In the genomic region with DNA sequence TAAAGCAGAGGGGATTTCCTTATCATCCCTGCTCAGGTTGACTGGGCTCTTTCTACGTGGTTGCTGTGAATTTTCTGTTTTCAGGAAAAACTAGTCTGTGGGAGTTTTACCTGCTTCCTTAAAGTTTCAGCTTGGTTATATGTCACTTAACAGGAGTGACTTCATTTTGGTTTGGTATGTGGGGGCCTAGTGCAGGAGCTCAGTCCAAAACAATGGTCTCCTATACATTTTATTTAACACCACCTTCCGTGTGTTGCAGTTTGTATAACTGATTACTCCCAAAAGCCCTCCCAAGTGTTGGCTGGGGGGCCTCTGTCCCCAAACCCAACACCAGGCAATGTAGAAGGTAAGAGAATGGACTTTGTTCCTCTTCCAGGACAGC, we compare ENCODE assay signal across 2 cellular contexts.
TF ChIP-seq lines count a peak whose summit lies in the region.

No MANE protein-coding gene starts in this region.

TF ChIP-seq in GM12878, 131 proteins besides CTCF, POLR2A, EP300 and RAD21 (continues in another document):
- TF ChIP-seq, protein P1, sequence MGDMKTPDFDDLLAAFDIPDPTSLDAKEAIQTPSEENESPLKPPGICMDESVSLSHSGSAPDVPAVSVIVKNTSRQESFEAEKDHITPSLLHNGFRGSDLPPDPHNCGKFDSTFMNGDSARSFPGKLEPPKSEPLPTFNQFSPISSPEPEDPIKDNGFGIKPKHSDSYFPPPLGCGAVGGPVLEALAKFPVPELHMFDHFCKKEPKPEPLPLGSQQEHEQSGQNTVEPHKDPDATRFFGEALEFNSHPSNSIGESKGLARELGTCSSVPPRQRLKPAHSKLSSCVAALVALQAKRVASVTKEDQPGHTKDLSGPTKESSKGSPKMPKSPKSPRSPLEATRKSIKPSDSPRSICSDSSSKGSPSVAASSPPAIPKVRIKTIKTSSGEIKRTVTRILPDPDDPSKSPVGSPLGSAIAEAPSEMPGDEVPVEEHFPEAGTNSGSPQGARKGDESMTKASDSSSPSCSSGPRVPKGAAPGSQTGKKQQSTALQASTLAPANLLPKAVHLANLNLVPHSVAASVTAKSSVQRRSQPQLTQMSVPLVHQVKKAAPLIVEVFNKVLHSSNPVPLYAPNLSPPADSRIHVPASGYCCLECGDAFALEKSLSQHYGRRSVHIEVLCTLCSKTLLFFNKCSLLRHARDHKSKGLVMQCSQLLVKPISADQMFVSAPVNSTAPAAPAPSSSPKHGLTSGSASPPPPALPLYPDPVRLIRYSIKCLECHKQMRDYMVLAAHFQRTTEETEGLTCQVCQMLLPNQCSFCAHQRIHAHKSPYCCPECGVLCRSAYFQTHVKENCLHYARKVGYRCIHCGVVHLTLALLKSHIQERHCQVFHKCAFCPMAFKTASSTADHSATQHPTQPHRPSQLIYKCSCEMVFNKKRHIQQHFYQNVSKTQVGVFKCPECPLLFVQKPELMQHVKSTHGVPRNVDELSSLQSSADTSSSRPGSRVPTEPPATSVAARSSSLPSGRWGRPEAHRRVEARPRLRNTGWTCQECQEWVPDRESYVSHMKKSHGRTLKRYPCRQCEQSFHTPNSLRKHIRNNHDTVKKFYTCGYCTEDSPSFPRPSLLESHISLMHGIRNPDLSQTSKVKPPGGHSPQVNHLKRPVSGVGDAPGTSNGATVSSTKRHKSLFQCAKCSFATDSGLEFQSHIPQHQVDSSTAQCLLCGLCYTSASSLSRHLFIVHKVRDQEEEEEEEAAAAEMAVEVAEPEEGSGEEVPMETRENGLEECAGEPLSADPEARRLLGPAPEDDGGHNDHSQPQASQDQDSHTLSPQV (IDR thresholded peaks at IDR 0.05), result peak; percentile 98
- TF ChIP-seq CHD1 (IDR thresholded peaks at IDR 0.05; ENCODE audit: low read depth, low read length) (0 out of 2 replicates have a peak, but pooled peaks have one; percentile 68), EZH2 (IDR thresholded peaks at IDR 0.05; ENCODE audit: borderline replicate concordance, control insufficient read depth, low read depth, low read length) (no peak), NR2C2 (IDR thresholded peaks at IDR 0.05; ENCODE audit: borderline replicate concordance, control insufficient read depth, insufficient read length, low read depth) (no peak)
- TF ChIP-seq, protein P2, sequence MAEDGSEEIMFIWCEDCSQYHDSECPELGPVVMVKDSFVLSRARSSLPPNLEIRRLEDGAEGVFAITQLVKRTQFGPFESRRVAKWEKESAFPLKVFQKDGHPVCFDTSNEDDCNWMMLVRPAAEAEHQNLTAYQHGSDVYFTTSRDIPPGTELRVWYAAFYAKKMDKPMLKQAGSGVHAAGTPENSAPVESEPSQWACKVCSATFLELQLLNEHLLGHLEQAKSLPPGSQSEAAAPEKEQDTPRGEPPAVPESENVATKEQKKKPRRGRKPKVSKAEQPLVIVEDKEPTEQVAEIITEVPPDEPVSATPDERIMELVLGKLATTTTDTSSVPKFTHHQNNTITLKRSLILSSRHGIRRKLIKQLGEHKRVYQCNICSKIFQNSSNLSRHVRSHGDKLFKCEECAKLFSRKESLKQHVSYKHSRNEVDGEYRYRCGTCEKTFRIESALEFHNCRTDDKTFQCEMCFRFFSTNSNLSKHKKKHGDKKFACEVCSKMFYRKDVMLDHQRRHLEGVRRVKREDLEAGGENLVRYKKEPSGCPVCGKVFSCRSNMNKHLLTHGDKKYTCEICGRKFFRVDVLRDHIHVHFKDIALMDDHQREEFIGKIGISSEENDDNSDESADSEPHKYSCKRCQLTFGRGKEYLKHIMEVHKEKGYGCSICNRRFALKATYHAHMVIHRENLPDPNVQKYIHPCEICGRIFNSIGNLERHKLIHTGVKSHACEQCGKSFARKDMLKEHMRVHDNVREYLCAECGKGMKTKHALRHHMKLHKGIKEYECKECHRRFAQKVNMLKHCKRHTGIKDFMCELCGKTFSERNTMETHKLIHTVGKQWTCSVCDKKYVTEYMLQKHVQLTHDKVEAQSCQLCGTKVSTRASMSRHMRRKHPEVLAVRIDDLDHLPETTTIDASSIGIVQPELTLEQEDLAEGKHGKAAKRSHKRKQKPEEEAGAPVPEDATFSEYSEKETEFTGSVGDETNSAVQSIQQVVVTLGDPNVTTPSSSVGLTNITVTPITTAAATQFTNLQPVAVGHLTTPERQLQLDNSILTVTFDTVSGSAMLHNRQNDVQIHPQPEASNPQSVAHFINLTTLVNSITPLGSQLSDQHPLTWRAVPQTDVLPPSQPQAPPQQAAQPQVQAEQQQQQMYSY (CRISPR knock-in tag; IDR thresholded peaks at IDR 0.05), result peak; percentile 83
- TF ChIP-seq, protein P3, sequence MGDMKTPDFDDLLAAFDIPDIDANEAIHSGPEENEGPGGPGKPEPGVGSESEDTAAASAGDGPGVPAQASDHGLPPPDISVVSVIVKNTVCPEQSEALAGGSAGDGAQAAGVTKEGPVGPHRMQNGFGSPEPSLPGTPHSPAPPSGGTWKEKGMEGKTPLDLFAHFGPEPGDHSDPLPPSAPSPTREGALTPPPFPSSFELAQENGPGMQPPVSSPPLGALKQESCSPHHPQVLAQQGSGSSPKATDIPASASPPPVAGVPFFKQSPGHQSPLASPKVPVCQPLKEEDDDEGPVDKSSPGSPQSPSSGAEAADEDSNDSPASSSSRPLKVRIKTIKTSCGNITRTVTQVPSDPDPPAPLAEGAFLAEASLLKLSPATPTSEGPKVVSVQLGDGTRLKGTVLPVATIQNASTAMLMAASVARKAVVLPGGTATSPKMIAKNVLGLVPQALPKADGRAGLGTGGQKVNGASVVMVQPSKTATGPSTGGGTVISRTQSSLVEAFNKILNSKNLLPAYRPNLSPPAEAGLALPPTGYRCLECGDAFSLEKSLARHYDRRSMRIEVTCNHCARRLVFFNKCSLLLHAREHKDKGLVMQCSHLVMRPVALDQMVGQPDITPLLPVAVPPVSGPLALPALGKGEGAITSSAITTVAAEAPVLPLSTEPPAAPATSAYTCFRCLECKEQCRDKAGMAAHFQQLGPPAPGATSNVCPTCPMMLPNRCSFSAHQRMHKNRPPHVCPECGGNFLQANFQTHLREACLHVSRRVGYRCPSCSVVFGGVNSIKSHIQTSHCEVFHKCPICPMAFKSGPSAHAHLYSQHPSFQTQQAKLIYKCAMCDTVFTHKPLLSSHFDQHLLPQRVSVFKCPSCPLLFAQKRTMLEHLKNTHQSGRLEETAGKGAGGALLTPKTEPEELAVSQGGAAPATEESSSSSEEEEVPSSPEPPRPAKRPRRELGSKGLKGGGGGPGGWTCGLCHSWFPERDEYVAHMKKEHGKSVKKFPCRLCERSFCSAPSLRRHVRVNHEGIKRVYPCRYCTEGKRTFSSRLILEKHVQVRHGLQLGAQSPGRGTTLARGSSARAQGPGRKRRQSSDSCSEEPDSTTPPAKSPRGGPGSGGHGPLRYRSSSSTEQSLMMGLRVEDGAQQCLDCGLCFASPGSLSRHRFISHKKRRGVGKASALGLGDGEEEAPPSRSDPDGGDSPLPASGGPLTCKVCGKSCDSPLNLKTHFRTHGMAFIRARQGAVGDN (IDR thresholded peaks at IDR 0.05), result peak; percentile 97

TF ChIP-seq in SK-N-SH, 30 proteins besides CTCF, POLR2A, EP300 and RAD21:
- TF ChIP-seq, protein P4, sequence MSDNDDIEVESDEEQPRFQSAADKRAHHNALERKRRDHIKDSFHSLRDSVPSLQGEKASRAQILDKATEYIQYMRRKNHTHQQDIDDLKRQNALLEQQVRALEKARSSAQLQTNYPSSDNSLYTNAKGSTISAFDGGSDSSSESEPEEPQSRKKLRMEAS (IDR thresholded peaks at IDR 0.05; ENCODE audit: low read depth), result no peak
- no peak for TF ChIP-seq RCOR1 (IDR thresholded peaks at IDR 0.05; ENCODE audit: low read length)
- no peak for TF ChIP-seq RXRA (IDR thresholded peaks at IDR 0.05; ENCODE audit: borderline replicate concordance, low read depth)
- TF ChIP-seq SIN3A (IDR thresholded peaks at IDR 0.05; ENCODE audit: borderline replicate concordance, low read depth, low read length), result no peak
- no peak for TF ChIP-seq MEF2A (IDR thresholded peaks at IDR 0.05; ENCODE audit: borderline replicate concordance, low read depth)
- no peak for TF ChIP-seq FOXJ3 (CRISPR knock-in tag; IDR thresholded peaks at IDR 0.05)
